Comparison of ENCODE assay signal across 8 cellular contexts in genomic region chr2:96011129-96011455, GRCh38. TPM values are rescaled to one million over a fixed set of nuclear protein-coding genes. Genes with fewer than 3 reads are reported as not detected.
DNase-seq lines count a peak whose midpoint lies in the region; ATAC-seq and TF ChIP-seq lines count a peak whose summit lies in the region.
"Not testable (repeated sequence)": the region's sequence is repeated elsewhere in the genome, so short reads cannot be mapped to it uniquely, and the experiment has no call there.

No MANE protein-coding gene starts in this region.

- DNase-seq in M059J (ENCODE audit: low read depth) = peak; percentile 35
- peak; percentile 53 for DNase-seq in activated CD8-positive, alpha-beta T cell treated with anti-CD3 and anti-CD28 coated beads for 36 hours
- peak; percentile 14 for DNase-seq in dedifferentiated amniotic fluid mesenchymal stem cell (ENCODE audit: extremely low spot score)
- peak; percentile 56 for DNase-seq in posterior vena cava (ENCODE audit: low spot score)

- peak; percentile 6 for ATAC-seq in HG02623 (IDR thresholded peaks at IDR 0.05; ENCODE audit: unreplicated experiment)
- peak; percentile 35 for ATAC-seq in activated CD8-positive, alpha-beta T cell treated with anti-CD3 and anti-CD28 coated beads for 36 hours

- peaks cover 11% of the 10 kb centered on the region for H3K4me1 Mint-ChIP-seq in activated CD8-positive, alpha-beta T cell treated with anti-CD3 and anti-CD28 coated beads for 36 hours (ENCODE audit: low read depth)

- H3K9ac ChIP-seq in iPS-20b (ENCODE audit: low read depth, low read length) = not testable (repeated sequence)

- intact Hi-C loops in activated CD8-positive, alpha-beta T cell treated with anti-CD3 and anti-CD28 coated beads for 36 hours (cut with micrococcal nuclease); posterior vena cava (cut with DNase I): not testable (repeated sequence)

- TF ChIP-seq CTCF in 22Rv1 (IDR thresholded peaks at IDR 0.05) (peak; percentile 29), GM12875 (IDR thresholded peaks at IDR 0.05; ENCODE audit: borderline replicate concordance, insufficient read depth, low read depth, low read length) (peak; percentile 32; the same call in 1 of the 2 replicates)
- not testable (repeated sequence) for TF ChIP-seq CTCF in activated CD8-positive, alpha-beta T cell treated with anti-CD3 and anti-CD28 coated beads for 36 hours (IDR thresholded peaks at IDR 0.05)

- not testable (repeated sequence) for H3K4me1 ChIP-seq in iPS-20b (ENCODE audit: insufficient read depth, low read length)

- not testable (repeated sequence) for H3K27ac ChIP-seq in 22Rv1; iPS-20b (ENCODE audit: low read length)

- not testable (repeated sequence) for H3K36me3 Mint-ChIP-seq in activated CD8-positive, alpha-beta T cell treated with anti-CD3 and anti-CD28 coated beads for 36 hours (ENCODE audit: low read depth)

- not testable (repeated sequence) for H3K9me3 Mint-ChIP-seq in activated CD8-positive, alpha-beta T cell treated with anti-CD3 and anti-CD28 coated beads for 36 hours

- H3K27ac Mint-ChIP-seq in activated CD8-positive, alpha-beta T cell treated with anti-CD3 and anti-CD28 coated beads for 36 hours = not testable (repeated sequence)

- peak overlapping the region; percentile 67 for H3K4me3 Mint-ChIP-seq in activated CD8-positive, alpha-beta T cell treated with anti-CD3 and anti-CD28 coated beads for 36 hours

- H3K36me3 ChIP-seq in iPS-20b (ENCODE audit: insufficient read depth, low read depth, low read length) = not testable (repeated sequence)

- POLR2A ChIA-PET in activated CD8-positive, alpha-beta T cell treated with anti-CD3 and anti-CD28 coated beads for 36 hours (lab: Charles Lee) = not testable (repeated sequence)

- H3K27me3 ChIP-seq in iPS-20b (ENCODE audit: insufficient read depth, low read length) = not testable (repeated sequence)

- not testable (repeated sequence) for H3K9me3 ChIP-seq in iPS-20b (ENCODE audit: insufficient read depth, low read depth, low read length)

- not testable (repeated sequence) for H3K4me3 ChIP-seq in GM12875 (ENCODE audit: low read depth, low read length)
- H3K4me3 ChIP-seq in iPS-20b (ENCODE audit: low read length) = peak overlapping the region; percentile 59; the same call in 1 of the 2 replicates

- CTCF ChIA-PET in activated CD8-positive, alpha-beta T cell treated with anti-CD3 and anti-CD28 coated beads for 36 hours (lab: Charles Lee) = interaction anchor here (0.7 to 1.6 kb wide), 2 partner anchors 18 to 106 kb away, joined by 3 to 4 read pairs; no protein-coding TSS in a partner anchor

- not testable (repeated sequence) for H3K27me3 Mint-ChIP-seq in activated CD8-positive, alpha-beta T cell treated with anti-CD3 and anti-CD28 coated beads for 36 hours

RNA-seq across cellular contexts. Expression of gene ANKRD36C, which starts 19.5 kb away (rescaled TPM):
- total RNA-seq in M059J (2014; rRNA removed; shearing (Covaris generic)) = 7.1 TPM in 2 replicates
- 10 to 100 TPM; 37.4 to 41.5 TPM for total RNA-seq in activated CD8-positive, alpha-beta T cell treated with anti-CD3 and anti-CD28 coated beads for 36 hours
- 10 to 100 TPM; 36.0 to 37.2 TPM for total RNA-seq in posterior vena cava

RNA-seq across cellular contexts. Expression of gene GPAT2, which starts 23.6 kb away (rescaled TPM):
- not detected in 2 replicates for total RNA-seq in M059J (2014; rRNA removed; shearing (Covaris generic))
- 10 to 100 TPM in 1 of 2 experiments, 1 to 10 TPM in 1; 9.7 to 10.2 TPM for total RNA-seq in activated CD8-positive, alpha-beta T cell treated with anti-CD3 and anti-CD28 coated beads for 36 hours
- total RNA-seq in posterior vena cava = 1 to 10 TPM; 6.0 to 10.0 TPM
